ENCODE assay signal across 25 cellular contexts in the genomic region with DNA sequence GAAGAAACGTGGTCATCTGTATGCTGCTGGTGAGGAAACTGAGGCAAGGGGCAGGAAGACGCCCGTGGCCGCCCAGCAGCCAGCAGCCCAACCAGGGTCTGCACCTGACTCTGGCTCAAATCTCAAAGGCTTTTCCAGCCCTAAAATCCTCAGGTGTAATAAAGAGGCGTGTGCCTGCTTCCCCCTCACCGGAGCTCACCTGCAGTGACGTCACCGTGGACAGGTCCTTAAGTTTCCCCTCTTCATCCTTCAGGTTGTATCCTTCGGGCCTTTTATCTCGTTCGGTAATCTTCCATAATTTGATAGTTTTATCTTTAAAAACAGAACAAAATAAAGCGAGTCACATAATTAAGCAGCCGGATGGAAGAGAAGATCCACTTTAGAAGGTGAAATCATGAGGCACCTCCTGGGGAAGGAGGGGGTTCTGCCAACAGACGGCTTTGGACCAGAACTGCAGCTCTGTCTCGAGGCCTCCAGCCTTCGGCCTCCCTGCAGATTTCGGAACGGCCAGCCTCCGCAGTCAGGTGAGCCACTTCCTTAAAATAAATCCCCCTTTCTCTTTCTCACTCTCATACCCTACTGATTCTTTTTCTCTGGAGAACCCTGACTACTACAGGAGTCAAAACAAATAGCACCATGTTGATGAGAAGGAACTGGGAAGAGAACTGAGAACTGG.
"Had no signal": no experiment of that assay in that cellular context is flagged by ENCODE, and none has a peak within 500 bp of the region (broad histone marks: within the 10 kb centered on the region; RNA-seq: fewer than 3 reads in every experiment).

No MANE protein-coding gene starts in this region.

- H3K27me3 Mint-ChIP-seq: activated naive CD4-positive, alpha-beta T cell treated with anti-CD3 and anti-CD28 coated beads, Interleukin-2, amount 50 U/mL, for 24 hours had no signal

- H3K9me3 ChIP-seq: colonic mucosa, esophagus squamous epithelium had no signal

- H3K4me3 ChIP-seq: colonic mucosa, esophagus squamous epithelium had no signal

- H3K27ac Mint-ChIP-seq: activated B cell treated with CpG ODN at 0.5 μM for 24 hours; activated CD8-positive, alpha-beta T cell treated with anti-CD3 and anti-CD28 coated beads for 36 hours; activated naive CD4-positive, alpha-beta T cell treated with anti-CD3 and anti-CD28 coated beads for 36 hours; activated naive CD4-positive, alpha-beta T cell treated with anti-CD3 and anti-CD28 coated beads, Interleukin-2, amount 50 U/mL, for 24 hours; activated naive CD8-positive, alpha-beta T cell treated with anti-CD3 and anti-CD28 coated beads for 36 hours; activated naive CD8-positive, alpha-beta T cell treated with anti-CD3 and anti-CD28 coated beads, Interleukin-2, amount 50 U/mL, for 24 hours; activated T-helper 17 cell treated with anti-CD3 and anti-CD28 coated beads, Interleukin-2, amount 50 U/mL, for 72 hours; T-helper 17 cell; T-helper 2 cell treated with Interferon-gamma antibody and Interleukin-4, amounts not matched to agents 5 μg/mL and 100 μg/mL, for 36 hours had no signal

- H3K4me3 Mint-ChIP-seq: activated B cell treated with CpG ODN at 0.5 μM for 24 hours; activated CD8-positive, alpha-beta T cell treated with anti-CD3 and anti-CD28 coated beads for 36 hours; activated naive CD4-positive, alpha-beta T cell treated with anti-CD3 and anti-CD28 coated beads for 36 hours; activated naive CD4-positive, alpha-beta T cell treated with anti-CD3 and anti-CD28 coated beads, Interleukin-2, amount 50 U/mL, for 24 hours; activated naive CD8-positive, alpha-beta T cell treated with anti-CD3 and anti-CD28 coated beads for 36 hours; activated naive CD8-positive, alpha-beta T cell treated with anti-CD3 and anti-CD28 coated beads, Interleukin-2, amount 50 U/mL, for 24 hours; activated T-cell treated with anti-CD3 and anti-CD28 coated beads, Interleukin-2, amount 50 U/mL, for 4 hours; activated T-helper 17 cell treated with anti-CD3 and anti-CD28 coated beads, Interleukin-2, amount 50 U/mL, for 72 hours; T-helper 17 cell; T-helper 2 cell treated with Interferon-gamma antibody and Interleukin-4, amounts not matched to agents 5 μg/mL and 100 μg/mL, for 36 hours had no signal

- H3K9me3 Mint-ChIP-seq: activated B cell treated with CpG ODN at 0.5 μM for 24 hours; activated CD8-positive, alpha-beta T cell treated with anti-CD3 and anti-CD28 coated beads for 36 hours; activated naive CD4-positive, alpha-beta T cell treated with anti-CD3 and anti-CD28 coated beads for 36 hours; activated naive CD4-positive, alpha-beta T cell treated with anti-CD3 and anti-CD28 coated beads, Interleukin-2, amount 50 U/mL, for 24 hours; activated naive CD8-positive, alpha-beta T cell treated with anti-CD3 and anti-CD28 coated beads for 36 hours; activated naive CD8-positive, alpha-beta T cell treated with anti-CD3 and anti-CD28 coated beads, Interleukin-2, amount 50 U/mL, for 24 hours; activated T-cell treated with anti-CD3 and anti-CD28 coated beads, Interleukin-2, amount 50 U/mL, for 4 hours; activated T-helper 17 cell treated with anti-CD3 and anti-CD28 coated beads, Interleukin-2, amount 50 U/mL, for 72 hours; T-helper 2 cell treated with Interferon-gamma antibody and Interleukin-4, amounts not matched to agents 5 μg/mL and 100 μg/mL, for 36 hours had no signal

- DNase-seq: activated B cell treated with CpG ODN at 0.5 μM for 24 hours; activated CD4-positive, alpha-beta T cell treated with anti-CD3 and anti-CD28 coated beads for 48 hours; activated CD4-positive, alpha-beta T cell treated with anti-CD3 and anti-CD28 coated beads, Interleukin-2, amount 50 U/mL, for 1 hour; activated CD4-positive, alpha-beta T cell treated with anti-CD3 and anti-CD28 coated beads, Interleukin-2, amount 50 U/mL, for 48 hours; activated CD8-positive, alpha-beta memory T cell treated with anti-CD3 and anti-CD28 coated beads for 24 hours; activated CD8-positive, alpha-beta T cell treated with anti-CD3 and anti-CD28 coated beads for 36 hours; activated effector memory CD4-positive, alpha-beta T cell treated with Interleukin-2 at 50 U/mL for 16 hours; activated naive CD4-positive, alpha-beta T cell treated with anti-CD3 and anti-CD28 coated beads for 36 hours; activated naive CD8-positive, alpha-beta T cell treated with anti-CD3 and anti-CD28 coated beads for 36 hours; activated naive CD8-positive, alpha-beta T cell treated with anti-CD3 and anti-CD28 coated beads, Interleukin-2, amount 50 U/mL, for 24 hours; activated T-cell treated with anti-CD3 and anti-CD28 coated beads, Interleukin-2, amount 50 U/mL, for 4 hours; brain microvascular endothelial cell; colonic mucosa; effector CD8-positive, alpha-beta T cell; esophagus squamous epithelium; foreskin melanocyte; T-helper 1 cell; T-helper 17 cell; T1000; WERI-Rb-1 had no signal

- H3K36me3 ChIP-seq: brain microvascular endothelial cell, colonic mucosa had no signal

- H3K36me3 Mint-ChIP-seq: activated naive CD4-positive, alpha-beta T cell treated with anti-CD3 and anti-CD28 coated beads, Interleukin-2, amount 50 U/mL, for 24 hours; activated naive CD8-positive, alpha-beta T cell treated with anti-CD3 and anti-CD28 coated beads for 36 hours had no signal

- H3K4me1 ChIP-seq: colonic mucosa, esophagus squamous epithelium had no signal

- H3K27ac ChIP-seq: brain microvascular endothelial cell, colonic mucosa, epithelial cell of prostate, esophagus squamous epithelium, WERI-Rb-1 had no signal

- H3K27me3 ChIP-seq: colonic mucosa had no signal

- H3K4me1 Mint-ChIP-seq: activated B cell treated with CpG ODN at 0.5 μM for 24 hours; activated naive CD4-positive, alpha-beta T cell treated with anti-CD3 and anti-CD28 coated beads, Interleukin-2, amount 50 U/mL, for 24 hours; activated naive CD8-positive, alpha-beta T cell treated with anti-CD3 and anti-CD28 coated beads, Interleukin-2, amount 50 U/mL, for 24 hours; activated T-helper 17 cell treated with anti-CD3 and anti-CD28 coated beads, Interleukin-2, amount 50 U/mL, for 72 hours; T-helper 17 cell had no signal

- ATAC-seq: activated CD4-positive, CD25-positive, alpha-beta regulatory T cell treated with anti-CD3 and anti-CD28 coated beads, Interleukin-2, amount 50 U/mL, for 24 hours; activated CD8-positive, alpha-beta T cell treated with anti-CD3 and anti-CD28 coated beads for 36 hours; activated naive CD8-positive, alpha-beta T cell treated with anti-CD3 and anti-CD28 coated beads, Interleukin-2, amount 50 U/mL, for 24 hours; activated T-cell treated with anti-CD3 and anti-CD28 coated beads, Interleukin-2, amount 50 U/mL, for 4 hours; activated T-helper 17 cell treated with anti-CD3 and anti-CD28 coated beads, Interleukin-2, amount 50 U/mL, for 72 hours; T-helper 17 cell had no signal
